In genomic region chr1:1891349-1892078, GRCh38 we compare ENCODE assay signal across 8 cellular contexts. TPM values are rescaled to one million over a fixed set of nuclear protein-coding genes. Genes with fewer than 3 reads are reported as not detected.
DNase-seq lines count a peak whose midpoint lies in the region; ATAC-seq and TF ChIP-seq lines count a peak whose summit lies in the region.

No MANE protein-coding gene starts in this region.

- peaks cover 11 to 19% of the 10 kb centered on the region in 2 donors for H3K27me3 ChIP-seq in muscle layer of colon (ENCODE audit: control insufficient read depth in 1 of 2, insufficient read depth in 2 of 2, low read length in 2 of 2)

- DNase-seq in GM10248 (ENCODE audit: extremely low spot score), result peak; percentile 78
- DNase-seq in NCI-H69 (lab: John Stamatoyannopoulos, UW), result peak; percentile 46
- peak in 2 of 3 experiments; percentile 44 to 54 for DNase-seq in activated CD8-positive, alpha-beta memory T cell treated with anti-CD3 and anti-CD28 coated beads for 48 hours (ENCODE audit: low read depth in 2 of 3, low spot score in 2 of 3)
- DNase-seq in epithelial cell of proximal tubule (ENCODE audit: low read depth), result no peak
- peak; percentile 67 to 81 for DNase-seq in stimulated activated CD8-positive, alpha-beta memory T cell treated with anti-CD3 and anti-CD28 coated beads, Interleukin-7, amount 100 ng/mL, for 4 hours (ENCODE audit: low read depth in 2 of 2)
- DNase-seq in central memory CD4-positive, alpha-beta T cell, result no peak

- peak overlapping the region; percentile 88 for H3K4me3 ChIP-seq in epithelial cell of proximal tubule (ENCODE audit: low read depth, low read length)
- peak overlapping the region; percentile 34 to 39 for H3K4me3 ChIP-seq in muscle layer of colon (ENCODE audit: low read depth in 1 of 2, low read length in 2 of 2)

- TF ChIP-seq CTCF in GM10248 (IDR thresholded peaks at IDR 0.05; ENCODE audit: control extremely low read depth, extremely low read depth, low read depth, missing control alignments) (no peak), epithelial cell of proximal tubule (conservative IDR thresholded peaks at IDR 0.05; ENCODE audit: low read depth, low read length) (no peak)

- H3K9ac ChIP-seq in muscle layer of colon (ENCODE audit: low read length), result peak overlapping the region; percentile 81

- H3K9me3 ChIP-seq in muscle layer of colon (ENCODE audit: low read length), result no peaks in the 10 kb centered on the region

- H3K4me1 ChIP-seq in muscle layer of colon (ENCODE audit: insufficient read depth, low read length), result peaks cover 32% of the 10 kb centered on the region

- CTCF ChIA-PET in GM10248 (lab: Yijun Ruan, JAX), result interaction anchor here (0.8 to 1.4 kb wide), 3 partner anchors 9 to 111 kb away, joined by 3 to 4 read pairs (median 3); no protein-coding TSS in a partner anchor

- peak; percentile 18 for ATAC-seq in HG02885 (IDR thresholded peaks at IDR 0.05; ENCODE audit: poor library complexity, unreplicated experiment)

- H3K36me3 ChIP-seq in muscle layer of colon (ENCODE audit: insufficient read depth, low read length), result no peaks in the 10 kb centered on the region

- peak overlapping the region; percentile 68 for H3K27ac ChIP-seq in muscle layer of colon (ENCODE audit: low read depth, low read length)

- POLR2A ChIA-PET in GM10248 (lab: Yijun Ruan, JAX), result interaction anchor here (1.0 kb wide), 1 partner anchor 10 kb away, joined by 4 read pairs; no protein-coding TSS in a partner anchor

RNA-seq across cellular contexts. Expression of gene GNB1, which starts 0.6 kb away (rescaled TPM):
- total RNA-seq in epithelial cell of proximal tubule, result 179 and 200 TPM in 2 replicates

RNA-seq across cellular contexts. Expression of gene CALML6, which starts 23.5 kb away (rescaled TPM):
- not detected in 2 replicates for total RNA-seq in epithelial cell of proximal tubule

RNA-seq across cellular contexts. Expression of gene TMEM52, which starts 27.6 kb away (rescaled TPM):
- 0.75 and 5.6 TPM in 2 replicates for total RNA-seq in epithelial cell of proximal tubule

Comparison
In these comparisons a context has a peak if more than half of its experiments do, and no peak if none do; other contexts are left out.
1. DNase-seq: peak in GM10248 (single experiment), NCI-H69 (single experiment), activated CD8-positive, alpha-beta memory T cell treated with anti-CD3 and anti-CD28 coated beads for 48 hours (2 of 3) and stimulated activated CD8-positive, alpha-beta memory T cell treated with anti-CD3 and anti-CD28 coated beads, Interleukin-7, amount 100 ng/mL, for 4 hours (2 of 2); none in epithelial cell of proximal tubule (single experiment) and central memory CD4-positive, alpha-beta T cell (single experiment).